18 cellular contexts compared by ENCODE assay signal in genomic region chr1:230907472-230908205, GRCh38.
"Had no signal": no experiment of that assay in that cellular context is flagged by ENCODE, and none has a peak within 500 bp of the region (broad histone marks: within the 10 kb centered on the region; RNA-seq: fewer than 3 reads in every experiment).

No MANE protein-coding gene starts in this region.

- H3K9ac ChIP-seq: parathyroid adenoma had no signal

- H3K4me3 ChIP-seq: ascending aorta, mucosa of descending colon, thyroid gland had no signal

- FAIRE-seq: keratinocyte, urothelium cell line had no signal

- H2AFZ ChIP-seq: parathyroid adenoma had no signal

- H3K9me3 ChIP-seq: ascending aorta, mucosa of descending colon, thyroid gland had no signal

- DNase-seq: activated CD4-positive, alpha-beta T cell treated with anti-CD3 and anti-CD28 coated beads, Interleukin-2, amount 10 ng/mL, durations not matched to agents 24 days and 14 days; activated CD8-positive, alpha-beta T cell treated with anti-CD3 and anti-CD28 coated beads for 36 hours; activated naive CD4-positive, alpha-beta T cell treated with anti-CD3 and anti-CD28 coated beads, Interleukin-2, amount 50 U/mL, for 16 hours; activated T-cell treated with anti-CD3 and anti-CD28 coated beads, Interleukin-2, amount 50 U/mL, for 4 hours; cortex of kidney; effector CD4-positive, alpha-beta T cell; foreskin fibroblast; glutamatergic neuron; mucosa of descending colon; naive B cell; stimulated activated CD4-positive, alpha-beta T cell treated with anti-CD3 and anti-CD28 coated beads, Interleukin-4, amount 100 ng/mL, for 24 hours; T-cell; T-helper 9 cell; thyroid gland had no signal

- H3K27me3 ChIP-seq: ascending aorta, thyroid gland had no signal

- H3K4me1 ChIP-seq: parathyroid adenoma had no signal

- H3K27ac ChIP-seq: ascending aorta, parathyroid adenoma had no signal
